ENCODE assay signal across 18 cellular contexts in the genomic region with DNA sequence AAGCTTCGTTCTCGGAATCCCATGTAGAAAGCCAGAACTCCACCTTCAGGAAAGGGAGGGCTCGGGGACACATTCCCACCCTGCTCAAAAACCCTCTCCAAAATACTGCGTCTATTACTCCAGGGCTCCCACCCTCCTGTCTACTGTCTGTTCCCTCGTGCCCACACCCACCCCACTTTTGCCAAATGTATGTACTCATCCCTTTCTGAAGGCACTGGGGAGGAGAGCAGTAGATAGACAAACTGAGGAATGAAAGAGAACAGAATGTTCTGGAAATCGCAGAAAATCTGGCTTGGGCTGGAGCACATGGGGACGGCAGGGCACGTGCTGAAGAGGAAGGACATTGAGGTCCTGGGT. TPM values are rescaled to one million over a fixed set of nuclear protein-coding genes. Genes with fewer than 3 reads are reported as not detected.
"Had no signal": no experiment of that assay in that cellular context is flagged by ENCODE, and none has a peak within 500 bp of the region (broad histone marks: within the 10 kb centered on the region; RNA-seq: fewer than 3 reads in every experiment).

No MANE protein-coding gene starts in this region.

- H3K27ac Mint-ChIP-seq: activated naive CD4-positive, alpha-beta T cell treated with anti-CD3 and anti-CD28 coated beads, Interleukin-2, amount 50 U/mL, for 24 hours; activated T-helper 2 cell treated with anti-CD3 and anti-CD28 coated beads, Interferon-gamma antibody, Interleukin-2, Interleukin-4, amounts not matched to agents 10 μg/mL and 5 μg/mL and 100 μg/mL, durations not matched to agents 14 hours and 24 hours and 36 hours; endodermal cell; natural killer cell; stimulated activated naive CD8-positive, alpha-beta T cell treated with anti-CD3 and anti-CD28 coated beads, Interleukin-15, amount 100 ng/mL, for 72 hours; T-helper 1 cell treated with Interleukin-12 subunit alpha and Interleukin-12 subunit beta and Interleukin-4 antibody, amounts not matched to agents 30 μg/mL and 1 μg/mL, for 36 hours had no signal

- H3K9me3 ChIP-seq: mucosa of descending colon had no signal

- H3K4me3 ChIP-seq: mucosa of descending colon had no signal

- H3K4me3 Mint-ChIP-seq: activated naive CD4-positive, alpha-beta T cell treated with anti-CD3 and anti-CD28 coated beads, Interleukin-2, amount 50 U/mL, for 24 hours; endodermal cell; natural killer cell; stimulated activated naive CD8-positive, alpha-beta T cell treated with anti-CD3 and anti-CD28 coated beads, Interleukin-15, amount 100 ng/mL, for 72 hours; T-helper 1 cell treated with Interleukin-12 subunit alpha and Interleukin-12 subunit beta and Interleukin-4 antibody, amounts not matched to agents 30 μg/mL and 1 μg/mL, for 36 hours had no signal

- DNase-seq: activated CD4-positive, alpha-beta T cell treated with anti-CD3 and anti-CD28 coated beads, Interleukin-2, amount 50 U/mL, for 1 hour; activated CD4-positive, CD25-positive, alpha-beta regulatory T cell; amniotic stem cell; cerebellar nuclear complex; dermis blood vessel endothelial cell; endodermal cell; erythroblast; left cardiac atrium; mammary epithelial cell; mucosa of descending colon; natural killer cell; stimulated activated CD4-positive, alpha-beta T cell treated with anti-CD3 and anti-CD28 coated beads, Interleukin-4, amount 100 ng/mL, for 4 hours; stimulated activated naive CD8-positive, alpha-beta T cell treated with anti-CD3 and anti-CD28 coated beads, Interleukin-15, amount 100 ng/mL, for 72 hours had no signal

- FAIRE-seq: TTC549 had no signal

- ATAC-seq: left cardiac atrium; mucosa of descending colon; natural killer cell; stimulated activated naive CD8-positive, alpha-beta T cell treated with anti-CD3 and anti-CD28 coated beads, Interleukin-15, amount 100 ng/mL, for 72 hours had no signal

- H3K9me3 Mint-ChIP-seq: activated naive CD4-positive, alpha-beta T cell treated with anti-CD3 and anti-CD28 coated beads, Interleukin-2, amount 50 U/mL, for 24 hours; activated T-helper 2 cell treated with anti-CD3 and anti-CD28 coated beads, Interferon-gamma antibody, Interleukin-2, Interleukin-4, amounts not matched to agents 10 μg/mL and 5 μg/mL and 100 μg/mL, durations not matched to agents 14 hours and 24 hours and 36 hours; endodermal cell; natural killer cell; stimulated activated naive CD8-positive, alpha-beta T cell treated with anti-CD3 and anti-CD28 coated beads, Interleukin-15, amount 100 ng/mL, for 72 hours; T-helper 1 cell treated with Interleukin-12 subunit alpha and Interleukin-12 subunit beta and Interleukin-4 antibody, amounts not matched to agents 30 μg/mL and 1 μg/mL, for 36 hours had no signal

- H3K4me1 Mint-ChIP-seq: activated naive CD4-positive, alpha-beta T cell treated with anti-CD3 and anti-CD28 coated beads, Interleukin-2, amount 50 U/mL, for 24 hours; natural killer cell; stimulated activated naive CD8-positive, alpha-beta T cell treated with anti-CD3 and anti-CD28 coated beads, Interleukin-15, amount 100 ng/mL, for 72 hours had no signal

- H3K36me3 Mint-ChIP-seq: activated naive CD4-positive, alpha-beta T cell treated with anti-CD3 and anti-CD28 coated beads, Interleukin-2, amount 50 U/mL, for 24 hours; natural killer cell had no signal

RNA-seq across cellular contexts. Expression of gene GALNTL5, which starts 55.0 kb away (rescaled TPM):
- total RNA-seq: activated T-helper 2 cell treated with anti-CD3 and anti-CD28 coated beads, Interferon-gamma antibody, Interleukin-2, Interleukin-4, amounts not matched to agents 10 μg/mL and 5 μg/mL and 100 μg/mL, durations not matched to agents 14 hours and 24 hours and 36 hours; dermis blood vessel endothelial cell; endodermal cell; left cardiac atrium; mammary epithelial cell; mucosa of descending colon; natural killer cell; omental fat pad had no signal
- polyA plus RNA-seq: mammary epithelial cell had no signal
